In genomic region chr5:31380049-31380448, GRCh38 we compare ENCODE assay signal across 19 cellular contexts.
"Had no signal": no experiment of that assay in that cellular context is flagged by ENCODE, and none has a peak within 500 bp of the region (broad histone marks: within the 10 kb centered on the region; RNA-seq: fewer than 3 reads in every experiment).

No MANE protein-coding gene starts in this region.

- H3K27me3 ChIP-seq: esophagus muscularis mucosa, foreskin keratinocyte, gastroesophageal sphincter, hepatocyte, left lung had no signal

- H3K79me2 ChIP-seq: hepatocyte had no signal

- H3K4me3 ChIP-seq: coronary artery, dorsolateral prefrontal cortex, esophagus muscularis mucosa, gastroesophageal sphincter, heart left ventricle, hepatocyte, left lung, lower lobe of right lung, mucosa of descending colon had no signal

- H3K4me1 ChIP-seq: esophagus muscularis mucosa, foreskin keratinocyte, gastroesophageal sphincter, heart left ventricle, left lung, lower lobe of right lung had no signal

- H3K36me3 ChIP-seq: esophagus muscularis mucosa, gastroesophageal sphincter, heart left ventricle, left lung, lower lobe of right lung had no signal

- H3K27ac ChIP-seq: coronary artery, dorsolateral prefrontal cortex, esophagus muscularis mucosa, foreskin keratinocyte, gastroesophageal sphincter, heart left ventricle, hepatocyte, left lung, lower lobe of right lung had no signal

- H3K9me3 ChIP-seq: esophagus muscularis mucosa, gastroesophageal sphincter, heart left ventricle, left lung, lower lobe of right lung, mucosa of descending colon had no signal

- H3K4me2 ChIP-seq: hepatocyte had no signal

- H2AFZ ChIP-seq: hepatocyte had no signal

- ATAC-seq: foreskin keratinocyte; gastroesophageal sphincter; heart left ventricle; left cardiac atrium; left lung; left ventricle myocardium superior; lower lobe of right lung; mucosa of descending colon; naive thymus-derived CD8-positive, alpha-beta T cell had no signal

- DNase-seq: dermis blood vessel endothelial cell; dorsolateral prefrontal cortex; effector CD4-positive, alpha-beta T cell; effector memory CD4-positive, alpha-beta T cell; foreskin keratinocyte; heart left ventricle; hypothalamus; left cardiac atrium; left lung; left ventricle myocardium superior; lower lobe of right lung; mesenchymal stem cell; mucosa of descending colon; naive B cell; naive thymus-derived CD8-positive, alpha-beta T cell had no signal
